ENCODE assay signal across 8 cellular contexts in the genomic region with DNA sequence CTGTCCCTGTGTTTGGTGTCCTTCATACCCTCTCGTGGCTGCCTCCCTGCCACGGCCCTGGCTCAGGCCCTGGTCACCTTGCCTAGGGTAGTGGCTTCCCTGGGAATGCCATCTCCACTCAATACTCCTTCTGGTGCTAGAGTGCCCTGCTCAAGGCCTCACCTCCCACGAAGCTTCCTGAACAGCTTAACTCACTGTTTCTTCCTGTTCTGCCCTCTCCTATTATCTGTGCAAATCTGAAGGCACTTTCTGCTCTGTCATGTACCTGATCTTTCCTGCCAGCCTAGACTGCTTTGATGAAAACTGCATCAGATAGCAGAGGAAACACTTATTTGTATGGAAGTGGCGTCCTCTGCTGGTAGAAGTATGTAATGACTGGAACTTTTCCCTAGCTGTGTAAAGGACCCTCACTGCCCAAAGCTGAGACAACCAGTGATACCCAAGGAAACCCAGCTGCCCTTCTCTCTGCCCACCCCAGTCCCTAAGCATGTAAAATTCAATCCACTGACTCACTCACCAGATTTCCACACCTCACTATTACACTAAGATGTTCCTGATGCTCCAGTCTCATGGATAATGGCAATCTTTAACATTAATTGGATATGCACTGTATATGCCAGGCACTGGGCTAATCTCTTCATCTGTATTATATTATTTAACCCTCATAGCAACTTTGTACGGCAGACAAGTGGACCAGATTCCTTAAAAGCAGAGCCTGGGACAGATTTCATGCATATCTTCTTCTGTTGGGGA. TPM values are rescaled to one million over a fixed set of nuclear protein-coding genes. Genes with fewer than 3 reads are reported as not detected.
DNase-seq lines count a peak whose midpoint lies in the region; ATAC-seq, FAIRE-seq and TF ChIP-seq lines count a peak whose summit lies in the region.

No MANE protein-coding gene starts in this region.

- H3K9me3 Mint-ChIP-seq in nephron, result no peaks in the 10 kb centered on the region

- no peaks in the 10 kb centered on the region for H3K27me3 ChIP-seq in endothelial cell of umbilical vein (ENCODE audit: control insufficient read depth in 2 of 2, insufficient read depth in 2 of 2, low read length in 2 of 2)

- CTCF ChIA-PET in endothelial cell of umbilical vein (lab: Charles Lee), result interaction anchor here (0.6 to 19.8 kb wide), 31 partner anchors 10 to 247 kb away, joined by 3 to 1014 read pairs (median 5); a partner anchor contains a TSS

- peak overlapping the region; percentile 59 for H3K27ac ChIP-seq in C4-2B
- H3K27ac ChIP-seq in endothelial cell of umbilical vein (ENCODE audit: insufficient read depth, low read depth, low read length), result no peak overlapping the region

- no peak overlapping the region for H3K9ac ChIP-seq in endothelial cell of umbilical vein (replicated peaks; ENCODE audit: extremely low read depth, insufficient read depth, low read length)

- H3K4me3 Mint-ChIP-seq in nephron, result no peak overlapping the region

- no peaks in the 10 kb centered on the region for H3K9me3 ChIP-seq in endothelial cell of umbilical vein (replicated peaks; ENCODE audit: control insufficient read depth, insufficient read depth, low read length)

- no peak for TF ChIP-seq POLR2A in endothelial cell of umbilical vein (IDR thresholded peaks at IDR 0.05; ENCODE audit: low read depth, low read length)

- H3K4me1 Mint-ChIP-seq in nephron, result peaks cover 35% of the 10 kb centered on the region

- peaks cover 9% of the 10 kb centered on the region for H3K4me1 ChIP-seq in endothelial cell of umbilical vein (ENCODE audit: control insufficient read depth, extremely low read depth, insufficient read depth, low read length)

- H3K36me3 ChIP-seq in endothelial cell of umbilical vein (ENCODE audit: control insufficient read depth in 2 of 2, extremely low read depth in 1 of 2, insufficient read depth in 2 of 2, low read length in 2 of 2), result no peaks in the 10 kb centered on the region

- no peak overlapping the region for H3K4me3 ChIP-seq in endothelial cell of umbilical vein (replicated peaks in 1 of 3; ENCODE audit: insufficient read depth in 1 of 3, low read depth in 1 of 3, low read length in 3 of 3)

- H3K4me2 ChIP-seq in endothelial cell of umbilical vein (ENCODE audit: insufficient read depth, low read length), result no peak overlapping the region

- ATAC-seq in HG03139 (IDR thresholded peaks at IDR 0.05; ENCODE audit: unreplicated experiment), result no peak

- no TSS peak for BruUV-seq in endothelial cell of umbilical vein (replicated peaks; lab: Mats Ljungman, UMichigan)

- intact Hi-C loops in endothelial cell of umbilical vein (cut with micrococcal nuclease), result loop anchor here (1.0 to 5.0 kb wide), 3 partner anchors 152 to 433 kb away; no protein-coding TSS in a partner anchor

- POLR2A ChIA-PET in endothelial cell of umbilical vein (lab: Charles Lee), result interaction anchor here (0.9 kb wide), 1 partner anchor 37 kb away, joined by 5 read pairs; no protein-coding TSS in a partner anchor

- no peaks in the 10 kb centered on the region for H3K36me3 Mint-ChIP-seq in nephron (ENCODE audit: low read depth)

- H3K9me1 ChIP-seq in endothelial cell of umbilical vein (replicated peaks; ENCODE audit: control insufficient read depth, extremely low read depth, insufficient read depth, low read length), result no peaks in the 10 kb centered on the region

- peak; percentile 79 for DNase-seq in GM13977 (ENCODE audit: low spot score)
- peak; percentile 85 for DNase-seq in NCI-H2107 (lab: John Stamatoyannopoulos, UW)
- DNase-seq in T-helper 22 cell (ENCODE audit: low read depth), result peak; percentile 27
- peak; percentile 68 for DNase-seq in endothelial cell of umbilical vein (ENCODE audit: low read depth, low spot score)
- no peak for DNase-seq in cortex of kidney (lab: John Stamatoyannopoulos, UW)

- H3K27me3 Mint-ChIP-seq in nephron (ENCODE audit: low read depth), result no peaks in the 10 kb centered on the region

- H2AFZ ChIP-seq in endothelial cell of umbilical vein (ENCODE audit: low read depth, low read length), result no peak overlapping the region

- H3K79me2 ChIP-seq in endothelial cell of umbilical vein (ENCODE audit: control insufficient read depth, insufficient read depth, low read length), result no peaks in the 10 kb centered on the region

- peak; percentile 95 for FAIRE-seq in endothelial cell of umbilical vein (lab: Jason Lieb, UNC)

- H4K20me1 ChIP-seq in endothelial cell of umbilical vein (replicated peaks; ENCODE audit: control insufficient read depth, extremely low read depth, insufficient read depth, low read length), result no peaks in the 10 kb centered on the region

- dilution Hi-C loops in endothelial cell of umbilical vein (cut with MboI; ENCODE audit: extremely low pct_ligation_motif_present, low sequenced_read_pairs), result no loop called here

- peak; percentile 98 for TF ChIP-seq CTCF in C4-2B (conservative IDR thresholded peaks at IDR 0.05)
- TF ChIP-seq CTCF in GM13977 (IDR thresholded peaks at IDR 0.05; ENCODE audit: extremely low read depth, insufficient read depth, missing control alignments), result peak; percentile 88
- peak; percentile 82 to 85 for TF ChIP-seq CTCF in endothelial cell of umbilical vein (IDR thresholded peaks at IDR 0.05; ENCODE audit: extremely low read depth in 1 of 2, insufficient read depth in 1 of 2, low read depth in 1 of 2, low read length in 2 of 2)
- peak; percentile 86 to 95 (median 92) for TF ChIP-seq CTCF in nephron (IDR thresholded peaks at IDR 0.05; ENCODE audit: unreplicated experiment in 3 of 3)

- no peak overlapping the region for H3K27ac Mint-ChIP-seq in nephron

- in situ Hi-C loops in GM13977 (cut with MboI; ENCODE audit: low pct_unique_long_range_greater_than_20kb, low sequenced_read_pairs, unreplicated experiment), result loop anchor here (25.0 kb wide), 1 partner anchor 443 kb away; no protein-coding TSS in a partner anchor

TF ChIP-seq in endothelial cell of umbilical vein, 7 proteins besides CTCF, POLR2A, EP300 and RAD21:
- TF ChIP-seq POLR2AphosphoS5 (IDR thresholded peaks at IDR 0.05; ENCODE audit: insufficient read depth, low read depth, low read length), result no peak
- TF ChIP-seq EZH2 (IDR thresholded peaks at IDR 0.05; ENCODE audit: borderline replicate concordance, low read depth, low read length, severe bottlenecking), result no peak
- no peak for TF ChIP-seq JUN (IDR thresholded peaks at IDR 0.05; ENCODE audit: borderline replicate concordance, insufficient read depth, insufficient read length, low read depth)
- no peak for TF ChIP-seq GATA2 (IDR thresholded peaks at IDR 0.05; ENCODE audit: insufficient read depth, insufficient read length, low read depth, low read length)
- no peak for TF ChIP-seq MYC (IDR thresholded peaks at IDR 0.05; ENCODE audit: low read depth, low read length)
- TF ChIP-seq, protein P1, sequence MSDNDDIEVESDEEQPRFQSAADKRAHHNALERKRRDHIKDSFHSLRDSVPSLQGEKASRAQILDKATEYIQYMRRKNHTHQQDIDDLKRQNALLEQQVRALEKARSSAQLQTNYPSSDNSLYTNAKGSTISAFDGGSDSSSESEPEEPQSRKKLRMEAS (IDR thresholded peaks at IDR 0.05; ENCODE audit: insufficient read depth, insufficient read length), result no peak
- TF ChIP-seq FOS (IDR thresholded peaks at IDR 0.05; ENCODE audit: borderline replicate concordance, insufficient read depth, low read length), result no peak

RNA-seq across cellular contexts. Expression of a gene that starts 36.2 kb away (rescaled TPM):
- 40.3 and 50.1 TPM in 2 replicates for total RNA-seq in endothelial cell of umbilical vein
- 35.6 and 59.0 TPM in 2 replicates for polyA plus RNA-seq in endothelial cell of umbilical vein
- polyA plus RNA-seq in endothelial cell of umbilical vein (2011; cell fraction: cytosol; rRNA removed), result 22.8 and 28.2 TPM in 2 replicates
- 16.8 and 17.3 TPM in 2 replicates for polyA plus RNA-seq in endothelial cell of umbilical vein (2011; cell fraction: nucleus; rRNA removed)
- polyA plus RNA-seq in endothelial cell of umbilical vein (2012), result 26.0 and 27.1 TPM in 2 replicates
- 50.2 and 51.0 TPM in 2 replicates for polyA minus RNA-seq in endothelial cell of umbilical vein
- polyA minus RNA-seq in endothelial cell of umbilical vein (2011; cell fraction: cytosol; rRNA and poly(A)+ RNA removed), result 11.2 TPM
- polyA minus RNA-seq in endothelial cell of umbilical vein (2011; cell fraction: nucleus; rRNA and poly(A)+ RNA removed), result 17.3 and 21.6 TPM in 2 replicates

RNA-seq across cellular contexts. Expression of a gene that starts 39.6 kb away (rescaled TPM):
- not detected in 2 replicates for total RNA-seq in endothelial cell of umbilical vein
- not detected in 2 replicates for polyA plus RNA-seq in endothelial cell of umbilical vein
- polyA plus RNA-seq in endothelial cell of umbilical vein (2011; cell fraction: cytosol; rRNA removed), result not detected in 2 replicates
- not detected in 2 replicates for polyA plus RNA-seq in endothelial cell of umbilical vein (2011; cell fraction: nucleus; rRNA removed)
- polyA plus RNA-seq in endothelial cell of umbilical vein (2012), result not detected in 2 replicates
- polyA minus RNA-seq in endothelial cell of umbilical vein, result not detected in 2 replicates
- polyA minus RNA-seq in endothelial cell of umbilical vein (2011; cell fraction: cytosol; rRNA and poly(A)+ RNA removed), result not detected
- polyA minus RNA-seq in endothelial cell of umbilical vein (2011; cell fraction: nucleus; rRNA and poly(A)+ RNA removed), result 0.24 TPM in 1 of 2 replicates, not detected in the other
